Comparison of ENCODE assay signal across 8 cellular contexts in genomic region chr3:44323341-44323955, GRCh38. TPM values are rescaled to one million over a fixed set of nuclear protein-coding genes. Genes with fewer than 3 reads are reported as not detected.
DNase-seq lines count a peak whose midpoint lies in the region; ATAC-seq and TF ChIP-seq lines count a peak whose summit lies in the region.

No MANE protein-coding gene starts in this region.

- H3K27me3 Mint-ChIP-seq in type B pancreatic cell, result peaks cover 8% of the 10 kb centered on the region

- TF ChIP-seq CTCF in HCT116 (IDR thresholded peaks at IDR 0.05 in 2 of 3, conservative IDR thresholded peaks at IDR 0.05 in 1 of 3; ENCODE audit: borderline replicate concordance in 1 of 3, insufficient read depth in 1 of 3, low read depth in 2 of 3, low read length in 2 of 3) (peak; percentile 78 to 91 (median 81)), esophagus squamous epithelium (IDR thresholded peaks at IDR 0.05) (peak; percentile 58 to 85 (median 76)), type B pancreatic cell (conservative IDR thresholded peaks at IDR 0.05) (peak; percentile 90)

- TF ChIP-seq POLR2A in HCT116 (IDR thresholded peaks at IDR 0.05; ENCODE audit: borderline replicate concordance, extremely low read depth, insufficient read depth, insufficient read length) (no peak), esophagus squamous epithelium (IDR thresholded peaks at IDR 0.05) (no peak)

- intact Hi-C loops in HCT116 (cut with micrococcal nuclease) (loop anchor here (1.0 to 10.0 kb wide), 3 partner anchors 209 to 591 kb away; partner anchors contain the start of gene ZNF197), esophagus squamous epithelium (cut with DNase I) (loop anchor here (10.0 kb wide), 1 partner anchor 201 kb away; no protein-coding TSS in a partner anchor)

- H3K4me3 ChIP-seq in HCT116 (replicated peaks in 1 of 2; ENCODE audit: low read depth in 1 of 2, low read length in 2 of 2) (no peak overlapping the region), esophagus squamous epithelium (no peak overlapping the region), neuron (ENCODE audit: low read length) (no peak overlapping the region)

- H3K9me3 Mint-ChIP-seq in type B pancreatic cell, result no peaks in the 10 kb centered on the region

- H3K36me3 ChIP-seq in HCT116 (ENCODE audit: control insufficient read depth in 1 of 2, insufficient read depth in 2 of 2, low read length in 2 of 2) (no peaks in the 10 kb centered on the region), esophagus squamous epithelium (no peaks in the 10 kb centered on the region), neuron (ENCODE audit: insufficient read depth, low read length) (no peaks in the 10 kb centered on the region)

- RAD21 ChIA-PET in HCT116 (lab: Charles Lee; ENCODE audit: low non-redundant PET in 1 of 2, low total read pairs in 2 of 2, uncharacterized antibody in 2 of 2, unreplicated experiment in 2 of 2), result interaction anchor here in 1 of 2 experiments (0.6 kb wide), 1 partner anchor 54 kb away, joined by 3 read pairs; no protein-coding TSS in a partner anchor

- peak; percentile 84 for TF ChIP-seq RAD21 in HCT116 (IDR thresholded peaks at IDR 0.05; ENCODE audit: low read depth)

- H3K4me3 Mint-ChIP-seq in type B pancreatic cell, result no peak overlapping the region

- 2 to 5% methylated on average over 4 of the region's 4 CpGs for WGBS in esophagus squamous epithelium, 2 donors

- H3K27ac ChIP-seq in HCT116 (ENCODE audit: low read depth, low read length), result no peak overlapping the region
- no peak overlapping the region for H3K27ac ChIP-seq in esophagus squamous epithelium

- no peak overlapping the region for H3K27ac Mint-ChIP-seq in type B pancreatic cell

- POLR2A ChIA-PET in HCT116 (lab: Charles Lee), result no interaction called here

- H3K79me2 ChIP-seq in HCT116 (ENCODE audit: insufficient read depth, low read length), result no peaks in the 10 kb centered on the region

- H3K9me3 ChIP-seq in HCT116 (ENCODE audit: control insufficient read depth in 1 of 2, insufficient read depth in 1 of 2, low read depth in 1 of 2, low read length in 2 of 2) (no peaks in the 10 kb centered on the region), esophagus squamous epithelium (no peaks in the 10 kb centered on the region), neuron (ENCODE audit: low read length) (no peaks in the 10 kb centered on the region)

- ATAC-seq in HCT116 (peak; percentile 76), GM19467 (IDR thresholded peaks at IDR 0.05; ENCODE audit: unreplicated experiment) (no peak)

- no peaks in the 10 kb centered on the region for H3K4me1 Mint-ChIP-seq in type B pancreatic cell (ENCODE audit: unreplicated experiment)

- no peaks in the 10 kb centered on the region for H4K20me1 ChIP-seq in HCT116 (ENCODE audit: insufficient read depth)

- DNase-seq in C1 segment of cervical spinal cord (lab: John Stamatoyannopoulos, UW) (peak in 8 of 14 donors; percentile 2 to 36 (median 16)), HCT116 (ENCODE audit: low read depth, low spot score) (peak; percentile 46), NCI-H82 (lab: John Stamatoyannopoulos, UW) (peak; percentile 65), esophagus squamous epithelium (lab: John Stamatoyannopoulos, UW) (no peak), type B pancreatic cell (ENCODE audit: extremely low spot score, unreplicated experiment) (no peak)
- peak; percentile 55 for DNase-seq in activated CD8-positive, alpha-beta memory T cell treated with anti-CD3 and anti-CD28 coated beads, Interleukin-2, amount 50 U/mL, for 4 hours

- no peaks in the 10 kb centered on the region for H3K36me3 Mint-ChIP-seq in type B pancreatic cell

- CTCF ChIA-PET in HCT116 (lab: Charles Lee), result interaction anchor here (0.8 to 1.7 kb wide), 3 partner anchors 14 to 592 kb away, joined by 3 to 9 read pairs (median 3); no protein-coding TSS in a partner anchor

- H3K9ac ChIP-seq in HCT116 (ENCODE audit: low read length), result no peak overlapping the region

- H3K4me1 ChIP-seq in HCT116 (ENCODE audit: control insufficient read depth in 1 of 2, insufficient read depth in 2 of 2, low read length in 2 of 2), result peaks cover 0 to 4% of the 10 kb centered on the region in 2 experiments; a peak in 1 of 4 replicates
- no peaks in the 10 kb centered on the region for H3K4me1 ChIP-seq in esophagus squamous epithelium
- H3K4me1 ChIP-seq in neuron (ENCODE audit: insufficient read depth, low read length), result no peaks in the 10 kb centered on the region

- H2AFZ ChIP-seq in HCT116 (ENCODE audit: low read depth, low read length, poor library complexity, severe bottlenecking), result peak overlapping the region; percentile 10
- peak overlapping the region; percentile 54 for H2AFZ ChIP-seq in neuron (ENCODE audit: low read depth, low read length)

- no peak overlapping the region for H3K4me2 ChIP-seq in HCT116 (ENCODE audit: low read length)

- H3K9me2 ChIP-seq in HCT116 (ENCODE audit: insufficient read depth), result no peaks in the 10 kb centered on the region

- no peaks in the 10 kb centered on the region for H3K27me3 ChIP-seq in HCT116 (ENCODE audit: insufficient read depth, low read length)
- H3K27me3 ChIP-seq in esophagus squamous epithelium, result peaks cover 0 to 11% (median 0%) of the 10 kb centered on the region in 4 donors
- no peaks in the 10 kb centered on the region for H3K27me3 ChIP-seq in neuron (ENCODE audit: insufficient read depth, low read length)

- BruUV-seq in HCT116 (replicated peaks; lab: Mats Ljungman, UMichigan), result no TSS peak

TF ChIP-seq in HCT116, 20 proteins besides CTCF, POLR2A, EP300 and RAD21:
- TF ChIP-seq ZNF274 (IDR thresholded peaks at IDR 0.05; ENCODE audit: low read depth, low read length), result no peak
- TF ChIP-seq SIN3A (IDR thresholded peaks at IDR 0.05; ENCODE audit: low read depth), result no peak
- no peak for TF ChIP-seq CBX3 (IDR thresholded peaks at IDR 0.05; ENCODE audit: low read depth)
- TF ChIP-seq EZH2phosphoT487 (IDR thresholded peaks at IDR 0.05; ENCODE audit: borderline replicate concordance), result no peak
- TF ChIP-seq YY1 (IDR thresholded peaks at IDR 0.05; ENCODE audit: extremely low read depth, insufficient replicate concordance, low read depth, low read length), result no peak
TF ChIP-seq in HCT116: peak in this region for 0.

RNA-seq across cellular contexts. Expression of gene TCAIM, which starts 15.1 kb away (rescaled TPM):
- total RNA-seq in HCT116 (2021; ENCODE audit: unreplicated experiment), result 18.4 TPM
- 6.9 and 9.6 TPM in 2 replicates for polyA plus RNA-seq in HCT116 (2012)
- 10 to 100 TPM; 15.6 to 25.0 (median 22.6) TPM for total RNA-seq in esophagus squamous epithelium
- total RNA-seq in type B pancreatic cell (ENCODE audit: low replicate concordance), result 22.4 and 29.9 TPM in 2 replicates

Comparison
In these comparisons a context has a peak if more than half of its experiments do, and no peak if none do; other contexts are left out.
1. DNase-seq: peak in C1 segment of cervical spinal cord (8 of 14), HCT116 (single experiment), NCI-H82 (single experiment) and activated CD8-positive, alpha-beta memory T cell treated with anti-CD3 and anti-CD28 coated beads, Interleukin-2, amount 50 U/mL, for 4 hours (single experiment); none in esophagus squamous epithelium (single experiment) and type B pancreatic cell (single experiment).
2. Peak in every context shown above with its lines, with median percentiles within 50 percentile points of each other: CTCF ChIP-seq.